ENCODE assay signal across 8 cellular contexts in genomic region chr7:80918909-80919721, GRCh38. TPM values are rescaled to one million over a fixed set of nuclear protein-coding genes. Genes with fewer than 3 reads are reported as not detected.
DNase-seq lines count a peak whose midpoint lies in the region; ATAC-seq and TF ChIP-seq lines count a peak whose summit lies in the region.

TSS of gene SEMA3C (minus strand) at chr7:80919051. CDS start at chr7:80916781, 2,270 bp downstream.

- CTCF ChIA-PET in A673 (lab: Charles Lee), result interaction anchor here (0.9 kb wide), 1 partner anchor 551 kb away, joined by 3 read pairs; no protein-coding TSS in a partner anchor

- in situ Hi-C loops in GM13977 (cut with MboI; ENCODE audit: low pct_unique_long_range_greater_than_20kb, low sequenced_read_pairs, unreplicated experiment), result no loop called here

- H3K27ac ChIP-seq in A673 (ENCODE audit: low read depth, low read length, poor library complexity, severe bottlenecking) (peak within 1 kb of the TSS; percentile 34), heart left ventricle (peak within 1 kb of the TSS in 11 of 12 donors; percentile 72 to 85 (median 76))

- POLR2A ChIA-PET in A673 (lab: Charles Lee; ENCODE audit: low non-redundant PET), result no interaction called here

- no peaks in the 10 kb centered on the region for H3K9me3 ChIP-seq in A673 (ENCODE audit: low read depth, low read length, poor library complexity, severe bottlenecking)
- H3K9me3 ChIP-seq in heart left ventricle, result no peaks in the 10 kb centered on the region

- DNase-seq in A673 (ENCODE audit: low spot score) (peak; percentile 84), GM13977 (ENCODE audit: low spot score) (peak; percentile 72), NCI-H526 (lab: John Stamatoyannopoulos, UW) (peak; percentile 88 to 96), amniotic stem cell (lab: John Stamatoyannopoulos, UW) (peak; percentile 78), heart left ventricle (peak; percentile 86 to 95 (median 92)), omental fat pad (ENCODE audit: low spot score) (peak; percentile 59)

- H3K4me3 ChIP-seq in A673 (ENCODE audit: low read depth, low read length, poor library complexity, severe bottlenecking) (peak within 1 kb of the TSS; percentile 60), heart left ventricle (peak within 1 kb of the TSS; percentile 38 to 80 (median 66))

- no peaks in the 10 kb centered on the region for H3K36me3 ChIP-seq in A673 (ENCODE audit: insufficient read depth, low read length, poor library complexity, severe bottlenecking)
- peaks cover 0 to 6% (median 0%) of the 10 kb centered on the region in 9 donors for H3K36me3 ChIP-seq in heart left ventricle

- 4 to 9% (median 4%) methylated on average over 27 to 71 of the region's 71 CpGs for whole genome bisulfite sequencing in heart left ventricle, 4 donors

- H3K4me1 ChIP-seq in A673 (ENCODE audit: insufficient read depth, low read length, poor library complexity, severe bottlenecking) (peaks cover 18% of the 10 kb centered on the region), heart left ventricle (peaks cover 0 to 20% (median 4%) of the 10 kb centered on the region in 12 donors)

- peak in 1 of 2 donors; percentile 50 for TF ChIP-seq POLR2A in heart left ventricle (IDR thresholded peaks at IDR 0.05)

- TF ChIP-seq CTCF in A673 (conservative IDR thresholded peaks at IDR 0.05; ENCODE audit: low read depth, low read length), result no peak
- no peak for TF ChIP-seq CTCF in GM13977 (IDR thresholded peaks at IDR 0.05; ENCODE audit: extremely low read depth, insufficient read depth, missing control alignments)
- peak in 2 of 12 donors; percentile 12 to 16 for TF ChIP-seq CTCF in heart left ventricle (IDR thresholded peaks at IDR 0.05)
- TF ChIP-seq CTCF in omental fat pad (IDR thresholded peaks at IDR 0.05), result no peak

- ATAC-seq in HG03139 (IDR thresholded peaks at IDR 0.05; ENCODE audit: unreplicated experiment) (peak; percentile 77), heart left ventricle (peak; percentile 93 to 99 (median 96)), omental fat pad (ENCODE audit: low FRiP score) (peak; percentile 97), GM21528 (IDR thresholded peaks at IDR 0.05; ENCODE audit: low FRiP score, unreplicated experiment) (no peak)

- H3K27me3 ChIP-seq in A673 (replicated peaks; ENCODE audit: insufficient read depth, low read depth, low read length, poor library complexity) (no peaks in the 10 kb centered on the region), heart left ventricle (peaks cover 0 to 4% (median 0%) of the 10 kb centered on the region in 9 donors)

- intact Hi-C loops in A673 (cut with micrococcal nuclease; ENCODE audit: unreplicated experiment) (loop anchor here (2.0 to 5.0 kb wide), 4 partner anchors 220 to 553 kb away; no protein-coding TSS in a partner anchor), heart left ventricle (cut with DNase I) (loop anchor here (2.0 to 10.0 kb wide), 13 partner anchors 127 to 553 kb away; no protein-coding TSS in a partner anchor)

- TSS peak; percentile 93 for BruUV-seq in A673 (replicated peaks; lab: Mats Ljungman, UMichigan)

RNA-seq across cellular contexts. Expression of gene SEMA3C, which starts in this region (rescaled TPM):
- 12.4 and 13.3 TPM in 2 replicates for total RNA-seq in A673 (2021)
- 100 to 1,000 TPM in 1 of 9 donors, 10 to 100 TPM in 8; 40.2 to 110 (median 67.7) TPM for total RNA-seq in heart left ventricle
- polyA plus RNA-seq in heart left ventricle, result 10 to 100 TPM; 11.7 to 37.1 TPM
- total RNA-seq in omental fat pad, result 100 to 1,000 TPM in 2 of 4 donors, 10 to 100 TPM in 2; 46.2 to 201 (median 126) TPM
